In genomic region chr6:10721850-10722569, GRCh38 we compare ENCODE assay signal across 8 cellular contexts. TPM values are rescaled to one million over a fixed set of nuclear protein-coding genes. Genes with fewer than 3 reads are reported as not detected.
A peak's percentile ranks its signal among the peaks of the same experiment; 100 is the strongest.
DNase-seq lines count a peak whose midpoint lies in the region; ATAC-seq and TF ChIP-seq lines count a peak whose summit lies in the region.

No MANE protein-coding gene starts in this region.

- H3K36me3 ChIP-seq in SJSA1: peaks cover 30% of the 10 kb centered on the region
- H3K36me3 ChIP-seq in esophagus squamous epithelium: peaks cover 0 to 24% (median 0%) of the 10 kb centered on the region in 3 donors
- H3K36me3 ChIP-seq in psoas muscle (ENCODE audit: insufficient read depth in 1 of 2, low read depth in 1 of 2): peaks cover 0 to 13% of the 10 kb centered on the region in 2 donors

- H3K9me3 ChIP-seq in SJSA1 (replicated peaks) (no peaks in the 10 kb centered on the region; the same call in none of the 2 replicates), esophagus squamous epithelium (peaks cover 0 to 8% (median 0%) of the 10 kb centered on the region in 3 donors), psoas muscle (no peaks in the 10 kb centered on the region)

- peak; percentile 5 for DNase-seq in ELF-1 (ENCODE audit: low read depth, low spot score)
- DNase-seq in SJSA1 (ENCODE audit: low read depth in 1 of 2, low spot score in 2 of 2): no peak
- no peak for DNase-seq in esophagus squamous epithelium (lab: John Stamatoyannopoulos, UW)
- DNase-seq in psoas muscle: no peak
- no peak for DNase-seq in amygdala (lab: John Stamatoyannopoulos, UW)
- no peak for DNase-seq in DMS79 (lab: John Stamatoyannopoulos, UW)
- no peak for DNase-seq in HuH-7.5 (ENCODE audit: low spot score)
- DNase-seq in SK-N-DZ (ENCODE audit: low spot score): no peak

- H3K4me1 ChIP-seq in SJSA1 (replicated peaks) (peaks cover 31% of the 10 kb centered on the region), esophagus squamous epithelium (peaks cover 5 to 52% (median 19%) of the 10 kb centered on the region in 3 donors), psoas muscle (peaks cover 22% of the 10 kb centered on the region)

- ATAC-seq in psoas muscle: no peak

- H3K27me3 ChIP-seq in SJSA1 (replicated peaks): no peaks in the 10 kb centered on the region
- H3K27me3 ChIP-seq in esophagus squamous epithelium: no peaks in the 10 kb centered on the region
- H3K27me3 ChIP-seq in psoas muscle (ENCODE audit: insufficient read depth in 3 of 3, low read length in 2 of 3): no peaks in the 10 kb centered on the region

- no peak for TF ChIP-seq CTCF in esophagus squamous epithelium (IDR thresholded peaks at IDR 0.05)
- TF ChIP-seq CTCF in psoas muscle (IDR thresholded peaks at IDR 0.05): no peak

- H3K27ac ChIP-seq in SJSA1 (peak overlapping the region; percentile 51), esophagus squamous epithelium (peak overlapping the region; percentile 86 to 96 (median 91)), psoas muscle (peak overlapping the region; percentile 93)

- intact Hi-C loops in esophagus squamous epithelium (cut with DNase I) (no loop called here), psoas muscle (cut with DNase I) (loop anchor here (1.0 to 2.0 kb wide), 3 partner anchors 25 to 28 kb away; partner anchors contain the start of genes C6orf52 (in 2 of the 2), PAK1IP1 (in 2 of the 2) and TMEM14B (in 1 of the 2))

- peak overlapping the region; percentile 55 for H3K4me3 ChIP-seq in SJSA1
- peak overlapping the region; percentile 60 to 83 (median 72) for H3K4me3 ChIP-seq in esophagus squamous epithelium
- H3K4me3 ChIP-seq in psoas muscle: peak overlapping the region; percentile 86

- no peak for TF ChIP-seq POLR2A in esophagus squamous epithelium (IDR thresholded peaks at IDR 0.05)

- WGBS in esophagus squamous epithelium, 2 donors: 68 to 70% methylated on average over 10 of the region's 11 CpGs
- WGBS in psoas muscle, 3 donors: 73 to 80% (median 76%) methylated on average over 11 of the region's 11 CpGs

RNA-seq across cellular contexts. Expression of gene TMEM14C, which starts 0.9 kb away (rescaled TPM):
- total RNA-seq in SJSA1 (2014; rRNA removed; shearing (Covaris generic)): 281 and 359 TPM in 2 replicates
- total RNA-seq in esophagus squamous epithelium (100 to 1,000 TPM in 1 of 4 donors, 10 to 100 TPM in 3; 42.8 to 125 (median 69.2) TPM), psoas muscle (10 to 100 TPM; 74.3 to 90.7 (median 86.7) TPM)
- polyA plus RNA-seq in psoas muscle: 100 to 1,000 TPM in 2 of 3 donors, 10 to 100 TPM in 1; 64.4 to 161 (median 104) TPM
- 240 and 244 TPM in 2 replicates for polyA plus RNA-seq in SK-N-DZ (2014; cell fraction: cytosol; rRNA removed)
- polyA plus RNA-seq in SK-N-DZ (2014; cell fraction: nucleus; rRNA removed): 96.7 and 152 TPM in 2 replicates

RNA-seq across cellular contexts. Expression of gene TMEM14B, which starts 25.6 kb away (rescaled TPM):
- total RNA-seq in SJSA1 (2014; rRNA removed; shearing (Covaris generic)): 171 and 226 TPM in 2 replicates
- total RNA-seq in esophagus squamous epithelium: 10 to 100 TPM; 12.7 to 64.5 (median 47.1) TPM
- 10 to 100 TPM; 78.2 to 89.1 (median 81.8) TPM for total RNA-seq in psoas muscle
- 100 to 1,000 TPM in 1 of 3 donors, 10 to 100 TPM in 2; 66.1 to 118 (median 85.5) TPM for polyA plus RNA-seq in psoas muscle
- polyA plus RNA-seq in SK-N-DZ (2014; cell fraction: cytosol; rRNA removed): 161 TPM in 2 replicates
- polyA plus RNA-seq in SK-N-DZ (2014; cell fraction: nucleus; rRNA removed): 81.1 and 113 TPM in 2 replicates

RNA-seq across cellular contexts. Expression of gene PAK1IP1, which starts 27.2 kb away (rescaled TPM):
- 35.4 and 45.5 TPM in 2 replicates for total RNA-seq in SJSA1 (2014; rRNA removed; shearing (Covaris generic))
- total RNA-seq in esophagus squamous epithelium: 10 to 100 TPM; 11.4 to 23.6 (median 19.4) TPM
- total RNA-seq in psoas muscle: 10 to 100 TPM in 3 of 4 donors, 1 to 10 TPM in 1; 9.5 to 22.6 (median 18.3) TPM
- polyA plus RNA-seq in psoas muscle: 10 to 100 TPM; 22.0 to 44.1 (median 25.2) TPM
- 42.8 and 50.6 TPM in 2 replicates for polyA plus RNA-seq in SK-N-DZ (2014; cell fraction: cytosol; rRNA removed)
- polyA plus RNA-seq in SK-N-DZ (2014; cell fraction: nucleus; rRNA removed): 27.8 and 31.8 TPM in 2 replicates

RNA-seq across cellular contexts. Expression of gene C6orf52, which starts 27.6 kb away (rescaled TPM):
- 0.50 and 2.2 TPM in 2 replicates for total RNA-seq in SJSA1 (2014; rRNA removed; shearing (Covaris generic))
- not detected for total RNA-seq in esophagus squamous epithelium
- 1 to 10 TPM in 2 of 4 donors, under 1 TPM in 2; 0.61 to 1.5 (median 1.0) TPM for total RNA-seq in psoas muscle
- under 1 TPM; 0.33 to 0.47 (median 0.38) TPM for polyA plus RNA-seq in psoas muscle
- not detected in 2 replicates for polyA plus RNA-seq in SK-N-DZ (2014; cell fraction: cytosol; rRNA removed)
- 1.1 TPM in 1 of 2 replicates, not detected in the other for polyA plus RNA-seq in SK-N-DZ (2014; cell fraction: nucleus; rRNA removed)
